ENCODE assay signal across 30 cellular contexts in the genomic region with DNA sequence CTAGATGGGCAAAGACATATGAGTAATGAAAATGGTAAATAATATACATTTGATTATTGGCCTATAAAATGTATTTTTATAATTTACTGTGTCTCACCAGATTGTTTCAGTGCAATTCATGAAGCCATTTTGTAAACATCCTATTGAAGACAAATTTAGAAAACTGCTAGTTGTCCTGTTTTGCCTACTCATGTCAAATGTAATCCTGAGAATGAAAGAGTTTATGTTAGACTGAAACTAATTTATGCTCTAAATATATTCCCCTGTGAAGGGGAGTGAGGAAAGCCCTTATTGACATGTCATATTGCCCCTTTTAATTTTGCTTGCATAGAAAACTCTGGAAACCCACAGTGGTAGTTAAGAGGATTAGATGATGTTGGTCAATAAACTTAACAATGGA.
"Had no signal": no experiment of that assay in that cellular context is flagged by ENCODE, and none has a peak within 500 bp of the region (broad histone marks: within the 10 kb centered on the region; RNA-seq: fewer than 3 reads in every experiment).

No MANE protein-coding gene starts in this region.

- H3K9me2 ChIP-seq: SK-N-SH had no signal

- H3K9ac ChIP-seq: SK-N-SH had no signal

- H3K27me3 ChIP-seq: Peyer's patch, SJSA1 had no signal

- H3K36me3 ChIP-seq: Peyer's patch, SJSA1 had no signal

- H3K9me3 ChIP-seq: Peyer's patch, SJSA1, SK-N-SH had no signal

- DNase-seq: Karpas-422, KG1, NCI-H1048, NCI-H1092 treated with DMSO at 0.1 percent for 48 hours, NCI-H1105 treated with DMSO at 0.1 percent for 48 hours, NCI-H1417, NCI-H1436, NCI-H146, NCI-H1694, NCI-H187, NCI-H1930, NCI-H2029 treated with DMSO at 0.1 percent for 48 hours, NCI-H2081 treated with DMSO at 0.1 percent for 48 hours, NCI-H2107, NCI-H2171, NCI-H226, NCI-H446 treated with DMSO at 0.1 percent for 48 hours, NCI-H510A, NCI-H524, NCI-H526, NCI-H69, NCI-H748 treated with DMSO at 0.1 percent for 48 hours, NCI-H82, Peyer's patch, Right ventricle myocardium superior, RPMI8226, SHP77 treated with DMSO at 0.1 percent for 48 hours, SK-N-SH, SW 1271 had no signal

- H3K4me2 ChIP-seq: SK-N-SH had no signal

- H3K4me3 ChIP-seq: Peyer's patch, SJSA1 had no signal

- H3K27ac ChIP-seq: Peyer's patch, SJSA1 had no signal

- H3K4me1 ChIP-seq: Peyer's patch, SJSA1 had no signal
